Comparison of ENCODE assay signal across 11 cellular contexts in genomic region chr15:97962263-97962662, GRCh38. TPM values are rescaled to one million over a fixed set of nuclear protein-coding genes. Genes with fewer than 3 reads are reported as not detected.
DNase-seq lines count a peak whose midpoint lies in the region; TF ChIP-seq lines count a peak whose summit lies in the region.
"Had no signal": no experiment of that assay in that cellular context is flagged by ENCODE, and none has a peak within 500 bp of the region (broad histone marks: within the 10 kb centered on the region; RNA-seq: fewer than 3 reads in every experiment).

No MANE protein-coding gene starts in this region.

- TF ChIP-seq POLR2A in lower leg skin (IDR thresholded peaks at IDR 0.05) = no peak

- H3K27ac Mint-ChIP-seq in Calu3 (ENCODE audit: unreplicated experiment) = no peak overlapping the region
- H3K27ac Mint-ChIP-seq: effector memory CD8-positive, alpha-beta T cell had no signal

- H3K9me3 Mint-ChIP-seq in Calu3 (ENCODE audit: low read depth, unreplicated experiment) = no peaks in the 10 kb centered on the region

- TF ChIP-seq CTCF in Calu3 (IDR thresholded peaks at IDR 0.05; ENCODE audit: unreplicated experiment) (no peak), fibroblast of mammary gland (conservative IDR thresholded peaks at IDR 0.05; ENCODE audit: control insufficient read depth, insufficient read depth, low read depth, low read length) (no peak), parathyroid adenoma (IDR thresholded peaks at IDR 0.05) (no peak), lower leg skin (IDR thresholded peaks at IDR 0.05) (no peak), GM13977 (IDR thresholded peaks at IDR 0.05; ENCODE audit: extremely low read depth, insufficient read depth, missing control alignments) (no peak)

- no peaks in the 10 kb centered on the region for H3K9me3 ChIP-seq in parathyroid adenoma (ENCODE audit: control insufficient read depth, low read length)

- DNase-seq in Calu3 (no peak), NCI-H69 (lab: John Stamatoyannopoulos, UW) (peak; percentile 2), fibroblast of mammary gland (ENCODE audit: low read depth) (peak; percentile 14), hypothalamus (lab: John Stamatoyannopoulos, UW) (no peak), lower leg skin (ENCODE audit: low spot score in 2 of 2) (no peak), GM13977 (ENCODE audit: low spot score) (no peak)
- DNase-seq in stimulated activated CD4-positive, alpha-beta T cell treated with anti-CD3 and anti-CD28 coated beads, Interleukin-4, amount 100 ng/mL, for 24 hours = no peak
- DNase-seq: activated naive CD4-positive, alpha-beta T cell; effector memory CD8-positive, alpha-beta T cell; NCI-H1417 treated with DMSO at 0.1 percent for 48 hours had no signal

- in situ Hi-C loops in GM13977 (cut with MboI; ENCODE audit: low pct_unique_long_range_greater_than_20kb, low sequenced_read_pairs, unreplicated experiment) = no loop called here

- no peak overlapping the region for H3K4me3 Mint-ChIP-seq in Calu3 (ENCODE audit: low read depth, unreplicated experiment)

- H3K27ac ChIP-seq in parathyroid adenoma = no peak overlapping the region

- H3K36me3 Mint-ChIP-seq in Calu3 (ENCODE audit: insufficient read depth, unreplicated experiment) = peaks cover 25% of the 10 kb centered on the region

- peaks cover 32% of the 10 kb centered on the region for H3K4me1 Mint-ChIP-seq in Calu3 (ENCODE audit: low read depth, unreplicated experiment)

- no peak overlapping the region for H3K9ac ChIP-seq in parathyroid adenoma

- TSS peak; percentile 47 for BruUV-seq in Calu3 (replicated peaks; lab: Mats Ljungman, UMichigan)

- H3K79me2 ChIP-seq in parathyroid adenoma = no peaks in the 10 kb centered on the region

- H3K4me2 ChIP-seq in parathyroid adenoma (ENCODE audit: low read length) = peak overlapping the region; percentile 77

- H2AFZ ChIP-seq in parathyroid adenoma = no peak overlapping the region

- H3K27me3 ChIP-seq in parathyroid adenoma (ENCODE audit: control insufficient read depth, insufficient read depth, low read length) = no peaks in the 10 kb centered on the region

- H3K27me3 Mint-ChIP-seq in Calu3 (ENCODE audit: unreplicated experiment) = no peaks in the 10 kb centered on the region

- no peaks in the 10 kb centered on the region for H3K36me3 ChIP-seq in parathyroid adenoma (ENCODE audit: control insufficient read depth, insufficient read depth, low read length)

- 66 to 67% methylated on average over 2 of the region's 2 CpGs for WGBS in lower leg skin, 2 donors

- no peaks in the 10 kb centered on the region for H3K4me1 ChIP-seq in parathyroid adenoma

- CTCF ChIA-PET in Calu3 (lab: Charles Lee) = no interaction called here

- H3K4me3 ChIP-seq in fibroblast of mammary gland (ENCODE audit: control insufficient read depth, low read depth, low read length) (peak overlapping the region; percentile 70), parathyroid adenoma (ENCODE audit: low read depth, low read length) (peak overlapping the region; percentile 84), lower leg skin (ENCODE audit: low read depth, poor library complexity, severe bottlenecking) (no peak overlapping the region)

- intact Hi-C loops in Calu3 (cut with micrococcal nuclease; ENCODE audit: unreplicated experiment) (no loop called here), lower leg skin (cut with DNase I; ENCODE audit: low total_unique reads) (no loop called here)

RNA-seq across cellular contexts. Expression of gene ARRDC4, which starts 1.8 kb away (rescaled TPM):
- total RNA-seq in Calu3 (2022) (3.0 and 3.2 TPM in 2 replicates), lower leg skin (100 to 1,000 TPM in 1 of 4 donors, 10 to 100 TPM in 3; 44.0 to 103 (median 60.3) TPM)

Comparison
In these comparisons a context has a peak if more than half of its experiments do, and no peak if none do; other contexts are left out.
1. DNase-seq: peak in NCI-H69 (single experiment) and fibroblast of mammary gland (single experiment); none in Calu3 (single experiment), stimulated activated CD4-positive, alpha-beta T cell treated with anti-CD3 and anti-CD28 coated beads, Interleukin-4, amount 100 ng/mL, for 24 hours (single experiment), hypothalamus (0 of 51), lower leg skin (0 of 2) and GM13977 (single experiment).
2. RNA of gene ARRDC4, which starts 1.8 kb away (total RNA-seq): 44.0 to 103 TPM in lower leg skin; 3.0 to 3.2 TPM in Calu3; every median in the first group is over 10 times any median in the second.